ENCODE assay signal across 16 cellular contexts in the genomic region with DNA sequence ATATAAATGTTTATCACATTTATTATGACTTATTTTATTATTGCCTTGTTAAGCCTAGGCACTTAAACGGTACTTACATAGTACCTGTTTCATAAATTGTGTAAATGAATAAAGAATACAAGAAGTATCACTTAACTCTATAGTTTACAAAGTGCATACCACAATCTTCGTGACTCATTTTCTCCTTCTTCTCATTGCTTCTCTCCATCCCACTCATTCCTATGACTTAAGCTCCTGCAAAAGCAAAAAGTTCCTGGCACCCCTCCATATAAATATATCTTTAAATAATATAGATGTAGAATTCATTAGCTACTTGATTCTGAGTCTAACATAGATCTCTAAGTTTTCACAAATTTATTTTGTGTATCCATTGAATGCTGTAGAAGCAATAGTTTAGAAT.
"Had no signal": no experiment of that assay in that cellular context is flagged by ENCODE, and none has a peak within 500 bp of the region (broad histone marks: within the 10 kb centered on the region; RNA-seq: fewer than 3 reads in every experiment).

No MANE protein-coding gene starts in this region.

- ATAC-seq: activated CD4-positive, alpha-beta T cell treated with anti-CD3 and anti-CD28 coated beads for 36 hours; left lung; natural killer cell; stimulated activated naive CD8-positive, alpha-beta T cell treated with anti-CD3 and anti-CD28 coated beads, Interleukin-15, Interleukin-2, amounts not matched to agents 100 U/mL and 50 U/mL, for 24 hours; T-helper 17 cell had no signal

- DNase-seq: activated CD4-positive, alpha-beta memory T cell treated with anti-CD3 and anti-CD28 coated beads, Interleukin-2, amount 10 ng/mL, durations not matched to agents 7 days and 5 days; activated CD4-positive, alpha-beta T cell treated with anti-CD3 and anti-CD28 coated beads for 36 hours; activated naive CD4-positive, alpha-beta T cell treated with anti-CD3 and anti-CD28 coated beads, Interleukin-2, amount 10 ng/mL, durations not matched to agents 7 days and 5 days; activated T-cell treated with anti-CD3 and anti-CD28 coated beads, Interleukin-2, amount 50 U/mL, for 24 hours; effector CD8-positive, alpha-beta T cell; left lung; natural killer cell; posterior cingulate gyrus; retina; stimulated activated CD4-positive, alpha-beta T cell treated with anti-CD3 and anti-CD28 coated beads, Interleukin-4, amount 100 ng/mL, for 24 hours; stimulated activated naive CD8-positive, alpha-beta T cell treated with anti-CD3 and anti-CD28 coated beads, Interleukin-15, Interleukin-2, amounts not matched to agents 100 U/mL and 50 U/mL, for 24 hours; T-helper 17 cell; WERI-Rb-1 had no signal

- H3K4me3 ChIP-seq: hepatocyte, left lung, skin epidermis, suprapubic skin had no signal
